In the genomic region with DNA sequence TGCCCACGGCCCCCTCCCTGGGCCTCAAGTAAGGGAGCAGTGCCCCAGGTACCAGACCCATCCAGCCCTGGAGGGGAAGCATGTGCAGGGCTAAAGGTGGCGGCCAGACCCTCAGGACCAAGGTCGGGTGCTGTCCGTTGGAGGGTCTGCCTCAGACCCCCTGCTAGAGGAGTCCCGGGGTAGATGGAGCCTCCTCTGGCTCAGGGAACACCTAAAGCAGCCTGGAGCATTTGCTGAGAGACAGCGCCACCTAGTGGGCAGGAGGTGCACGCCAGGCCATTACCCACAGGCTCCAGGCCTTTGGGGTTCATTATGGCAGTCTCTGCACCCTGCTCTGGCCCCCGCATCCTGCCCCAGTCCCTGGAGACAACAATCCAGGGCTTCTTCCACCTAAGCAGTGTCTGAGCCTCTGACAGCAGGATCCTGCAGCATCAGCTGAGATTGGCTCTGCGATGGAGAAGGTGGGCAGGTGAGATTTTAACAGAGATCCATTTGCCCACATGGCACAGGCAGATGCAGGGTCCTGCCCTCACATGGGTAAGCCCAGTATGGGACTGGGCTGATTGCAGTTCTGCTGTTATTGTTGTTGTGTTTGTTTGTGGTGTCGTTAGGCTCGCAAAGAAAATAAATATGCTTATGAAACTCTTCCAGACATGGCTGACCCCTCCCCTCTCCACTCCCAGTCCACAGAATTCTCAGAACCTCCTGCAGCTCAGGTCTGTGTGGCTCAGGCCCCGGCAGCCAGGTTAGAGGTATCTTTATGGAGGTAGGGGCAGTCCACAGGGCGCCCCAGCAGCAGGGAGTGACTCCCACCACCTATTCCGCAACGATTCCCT, we compare ENCODE assay signal across 8 cellular contexts. TPM values are rescaled to one million over a fixed set of nuclear protein-coding genes. Genes with fewer than 3 reads are reported as not detected.
A peak's percentile ranks its signal among the peaks of the same experiment; 100 is the strongest.
DNase-seq lines count a peak whose midpoint lies in the region; ATAC-seq and TF ChIP-seq lines count a peak whose summit lies in the region.

No MANE protein-coding gene starts in this region.

- peak; percentile 59 for ATAC-seq in HG02678 (IDR thresholded peaks at IDR 0.05; ENCODE audit: unreplicated experiment)
- ATAC-seq in lung (ENCODE audit: insufficient read depth, low FRiP score) = peak; percentile 34
- ATAC-seq in HG03196 (IDR thresholded peaks at IDR 0.05; ENCODE audit: unreplicated experiment) = no peak

- no peak overlapping the region for H3K27ac ChIP-seq in lung (ENCODE audit: low read depth in 1 of 2, low read length in 1 of 2)

- H3K9me3 ChIP-seq in lung (ENCODE audit: control insufficient read depth in 2 of 2, insufficient read depth in 1 of 2, low read length in 1 of 2) = no peaks in the 10 kb centered on the region

- no peak overlapping the region for H3K4me3 ChIP-seq in lung

- TF ChIP-seq CTCF in lung (IDR thresholded peaks at IDR 0.05; ENCODE audit: control extremely low read depth, extremely low read depth) = peak; percentile 92

- H3K4me1 ChIP-seq in lung (ENCODE audit: control insufficient read depth in 2 of 2, insufficient read depth in 2 of 2, low read length in 2 of 2) = no peaks in the 10 kb centered on the region

- peaks cover 0 to 40% of the 10 kb centered on the region in 2 donors for H3K36me3 ChIP-seq in lung (ENCODE audit: control insufficient read depth in 2 of 2, insufficient read depth in 2 of 2, low read length in 2 of 2)

- DNase-seq in Daoy (ENCODE audit: low read depth) (peak; percentile 81), NCI-H510A (lab: John Stamatoyannopoulos, UW) (peak; percentile 76), dermis microvascular lymphatic vessel endothelial cell (ENCODE audit: low read depth in 2 of 2) (peak; percentile 34 to 71), lung (ENCODE audit: low spot score) (peak; percentile 83)
- peak; percentile 90 to 93 for DNase-seq in activated CD4-positive, alpha-beta T cell treated with anti-CD3 and anti-CD28 coated beads, Interleukin-2, amount 50 U/mL, for 48 hours
- peak; percentile 89 for DNase-seq in stimulated activated CD8-positive, alpha-beta memory T cell treated with anti-CD3 and anti-CD28 coated beads, Interleukin-15, amount 100 ng/mL, for 24 hours (ENCODE audit: low read depth)

- no peaks in the 10 kb centered on the region for H3K27me3 ChIP-seq in lung (ENCODE audit: control insufficient read depth, insufficient read depth)

- WGBS in lung, 2 donors = 56 to 57% methylated on average over 15 of the region's 15 CpGs

RNA-seq across cellular contexts. Expression of gene CTNNBIP1, which starts 42.4 kb away (rescaled TPM):
- 17.0 and 24.3 TPM in 2 replicates for total RNA-seq in Daoy (2014; rRNA removed; shearing (Covaris generic))
- total RNA-seq in dermis microvascular lymphatic vessel endothelial cell = 33.0 and 46.5 TPM in 2 replicates
- total RNA-seq in lung = 10 to 100 TPM; 31.4 to 57.1 TPM
- 10 to 100 TPM; 31.2 to 33.1 TPM for polyA plus RNA-seq in lung

RNA-seq across cellular contexts. Expression of gene CLSTN1, which starts 43.9 kb away (rescaled TPM):
- 37.5 and 41.7 TPM in 2 replicates for total RNA-seq in Daoy (2014; rRNA removed; shearing (Covaris generic))
- total RNA-seq in dermis microvascular lymphatic vessel endothelial cell = 43.8 and 61.8 TPM in 2 replicates
- 10 to 100 TPM; 85.7 to 88.0 TPM for total RNA-seq in lung
- 10 to 100 TPM; 37.1 to 37.9 TPM for polyA plus RNA-seq in lung
